Comparison of ENCODE assay signal across 1 cellular context in genomic region chr22:35380013-35380412, GRCh38.
TF ChIP-seq lines count a peak whose summit lies in the region.

No MANE protein-coding gene starts in this region.

TF ChIP-seq in HepG2, 621 proteins besides CTCF, POLR2A, EP300 and RAD21 (continued from another document):
- TF ChIP-seq MXI1 (IDR thresholded peaks at IDR 0.05; ENCODE audit: borderline replicate concordance, low read depth, low read length) = peak; percentile 18; the same call in 1 of the 3 replicates
- peak; percentile 50; the same call in 1 of the 2 replicates for TF ChIP-seq RXRB (CRISPR knock-in tag; IDR thresholded peaks at IDR 0.05; ENCODE audit: borderline replicate concordance)
- TF ChIP-seq MYPOP (CRISPR knock-in tag; IDR thresholded peaks at IDR 0.05) = no peak
- TF ChIP-seq ZSCAN12 (CRISPR knock-in tag; IDR thresholded peaks at IDR 0.05) = no peak
- TF ChIP-seq GATAD2A (CRISPR knock-in tag; IDR thresholded peaks at IDR 0.05) = 0 out of 2 replicates have a peak, but pooled peaks have one; percentile 16
- TF ChIP-seq LRRFIP1 (CRISPR knock-in tag; conservative IDR thresholded peaks at IDR 0.05) = no peak
- TF ChIP-seq FOSL2 (CRISPR knock-in tag; IDR thresholded peaks at IDR 0.05) = peak; percentile 79
- TF ChIP-seq AGO1 (IDR thresholded peaks at IDR 0.05; ENCODE audit: low read depth, low read length, poor library complexity, severe bottlenecking) = no peak
- no peak for TF ChIP-seq SMAD9 (CRISPR knock-in tag; IDR thresholded peaks at IDR 0.05)
- peak; percentile 34; the same call in 1 of the 2 replicates for TF ChIP-seq SAP130 (CRISPR knock-in tag; IDR thresholded peaks at IDR 0.05; ENCODE audit: low read depth)
- TF ChIP-seq ELK4 (CRISPR knock-in tag; IDR thresholded peaks at IDR 0.05; ENCODE audit: borderline replicate concordance) = no peak
- 0 out of 4 replicates have a peak, but pooled peaks of 1 of the 2 experiments have one; percentile 34 for TF ChIP-seq NR2F1 (CRISPR knock-in tag; IDR thresholded peaks at IDR 0.05)
- peak; percentile 56; the same call in 1 of the 2 replicates for TF ChIP-seq ARID3A (IDR thresholded peaks at IDR 0.05; ENCODE audit: low read depth, low read length)
- TF ChIP-seq SP5 (CRISPR knock-in tag; IDR thresholded peaks at IDR 0.05; ENCODE audit: borderline replicate concordance, low read depth) = no peak
- peak; percentile 27 for TF ChIP-seq TEAD3 (CRISPR knock-in tag; optimal IDR thresholded peaks at IDR 0.05; ENCODE audit: borderline replicate concordance)
- no peak for TF ChIP-seq ZNF780A (CRISPR knock-in tag; IDR thresholded peaks at IDR 0.05)
- 0 out of 2 replicates have a peak, but pooled peaks have one; percentile 31 for TF ChIP-seq HDAC1 (CRISPR knock-in tag; IDR thresholded peaks at IDR 0.05)
- TF ChIP-seq ZBTB7A (CRISPR knock-in tag; IDR thresholded peaks at IDR 0.05) = no peak
- TF ChIP-seq ATF2 (CRISPR knock-in tag; IDR thresholded peaks at IDR 0.05) = no peak
- TF ChIP-seq KAT7 (CRISPR knock-in tag; IDR thresholded peaks at IDR 0.05; ENCODE audit: borderline replicate concordance) = no peak
- TF ChIP-seq RARG (CRISPR knock-in tag; IDR thresholded peaks at IDR 0.05; ENCODE audit: low read depth) = no peak
- TF ChIP-seq TIGD3 (CRISPR knock-in tag; IDR thresholded peaks at IDR 0.05; ENCODE audit: borderline replicate concordance) = no peak
- no peak for TF ChIP-seq PRDM15 (CRISPR knock-in tag; IDR thresholded peaks at IDR 0.05)
- TF ChIP-seq BCL6 (CRISPR knock-in tag; IDR thresholded peaks at IDR 0.05) = 0 out of 2 replicates have a peak, but pooled peaks have one; percentile 21
- no peak for TF ChIP-seq HINFP (CRISPR knock-in tag; IDR thresholded peaks at IDR 0.05; ENCODE audit: low read depth)
- TF ChIP-seq ARID5B (CRISPR knock-in tag; IDR thresholded peaks at IDR 0.05) = 0 out of 2 replicates have a peak, but pooled peaks have one; percentile 28
